Comparison of ENCODE assay signal across 1 cellular context in the genomic region with DNA sequence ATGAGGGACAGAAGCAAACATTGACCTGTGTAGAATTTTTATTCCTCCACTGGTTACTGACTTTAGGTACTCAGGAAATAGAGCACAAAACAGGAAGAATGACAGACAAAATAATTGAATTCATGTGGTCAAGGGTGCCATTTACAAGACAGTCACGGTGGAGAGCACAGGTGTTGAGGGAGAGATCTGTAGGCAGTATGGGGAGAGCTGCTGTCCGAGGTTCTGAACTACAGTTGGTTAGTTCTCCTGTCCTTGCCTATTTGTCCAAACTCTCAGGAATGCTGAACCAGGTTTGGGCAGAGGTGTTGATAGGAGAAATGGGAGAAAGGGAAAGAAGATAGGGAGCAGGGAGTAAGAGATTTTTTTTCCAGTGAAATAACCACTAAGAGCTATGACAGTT.
A peak's percentile ranks its signal among the peaks of the same experiment; 100 is the strongest.
TF ChIP-seq lines count a peak whose summit lies in the region.

No MANE protein-coding gene starts in this region.

TF ChIP-seq in H1, 55 proteins besides CTCF, POLR2A, EP300 and RAD21 (continued from another document):
- TF ChIP-seq EGR1 (IDR thresholded peaks at IDR 0.05; ENCODE audit: borderline replicate concordance, low read depth, low read length) (no peak), CEBPB (IDR thresholded peaks at IDR 0.05; ENCODE audit: low read depth, low read length) (no peak), POU5F1 (IDR thresholded peaks at IDR 0.05; ENCODE audit: low read depth, low read length) (no peak), CBX8 (IDR thresholded peaks at IDR 0.05; ENCODE audit: borderline replicate concordance, low read depth, low read length) (no peak), PHF8 (conservative IDR thresholded peaks at IDR 0.05; ENCODE audit: low read depth, low read length) (no peak), SP4 (IDR thresholded peaks at IDR 0.05; ENCODE audit: low read length) (no peak), SIRT6 (IDR thresholded peaks at IDR 0.05; ENCODE audit: low read length) (no peak), TCF12 (IDR thresholded peaks at IDR 0.05; ENCODE audit: low read depth, low read length) (peak; percentile 68; the same call in 1 of the 2 replicates), TEAD4 (IDR thresholded peaks at IDR 0.05; ENCODE audit: low read depth, low read length) (0 out of 2 replicates have a peak, but pooled peaks have one; percentile 9), RBBP5 (IDR thresholded peaks at IDR 0.05; ENCODE audit: borderline replicate concordance, low read depth, low read length) (no peak), SIN3A (conservative IDR thresholded peaks at IDR 0.05 in 1 of 2, IDR thresholded peaks at IDR 0.05 in 1 of 2; ENCODE audit: low read depth in 1 of 2, low read length in 2 of 2) (peak; percentile 74 to 75; a peak in 1 of 4 replicates), MAFK (IDR thresholded peaks at IDR 0.05; ENCODE audit: low read depth, low read length) (no peak), TAF7 (optimal IDR thresholded peaks at IDR 0.05; ENCODE audit: borderline replicate concordance, low read depth, low read length) (no peak)
- TF ChIP-seq, protein P1, sequence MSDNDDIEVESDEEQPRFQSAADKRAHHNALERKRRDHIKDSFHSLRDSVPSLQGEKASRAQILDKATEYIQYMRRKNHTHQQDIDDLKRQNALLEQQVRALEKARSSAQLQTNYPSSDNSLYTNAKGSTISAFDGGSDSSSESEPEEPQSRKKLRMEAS (IDR thresholded peaks at IDR 0.05) = 0 out of 2 replicates have a peak, but pooled peaks have one; percentile 19
